Comparison of ENCODE assay signal across 12 cellular contexts in the genomic region with DNA sequence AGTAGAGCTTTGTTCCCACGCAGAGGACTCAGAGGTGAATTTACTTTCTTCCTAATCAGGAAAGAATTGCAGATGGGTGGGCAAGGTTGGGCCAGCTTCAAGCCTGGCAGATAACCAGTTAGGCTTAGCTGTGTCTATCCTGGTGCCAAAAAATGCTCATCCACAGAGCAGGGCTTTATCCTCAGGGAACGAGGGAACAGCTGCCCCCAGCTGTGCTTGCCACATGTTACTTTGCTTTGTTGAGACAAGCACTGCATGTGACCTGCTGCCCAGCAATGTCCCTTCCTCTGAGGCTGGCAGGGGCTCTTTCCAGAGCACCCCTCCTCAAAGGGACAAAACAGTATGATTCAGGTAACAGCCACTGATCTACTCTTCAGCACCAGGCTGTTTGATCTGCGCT.
A peak's percentile ranks its signal among the peaks of the same experiment; 100 is the strongest.
DNase-seq lines count a peak whose midpoint lies in the region; ATAC-seq, FAIRE-seq and TF ChIP-seq lines count a peak whose summit lies in the region.
"Had no signal": no experiment of that assay in that cellular context is flagged by ENCODE, and none has a peak within 500 bp of the region (broad histone marks: within the 10 kb centered on the region; RNA-seq: fewer than 3 reads in every experiment).

No MANE protein-coding gene starts in this region.

- H3K4me3 ChIP-seq in colonic mucosa = no peak overlapping the region
- H3K4me3 ChIP-seq in lung = no peak overlapping the region
- no peak overlapping the region for H3K4me3 ChIP-seq in tibial nerve
- H3K4me3 ChIP-seq: body of pancreas had no signal

- no peaks in the 10 kb centered on the region for H3K9me3 ChIP-seq in colonic mucosa
- no peaks in the 10 kb centered on the region for H3K9me3 ChIP-seq in lung (ENCODE audit: control insufficient read depth in 2 of 2, insufficient read depth in 1 of 2, low read length in 1 of 2)
- no peaks in the 10 kb centered on the region for H3K9me3 ChIP-seq in tibial nerve
- H3K9me3 ChIP-seq: body of pancreas had no signal

- no peak overlapping the region for H3K27ac ChIP-seq in colonic mucosa
- peak overlapping the region in 1 of 2 donors; percentile 52 for H3K27ac ChIP-seq in lung (ENCODE audit: low read depth in 1 of 2, low read length in 1 of 2)
- peak overlapping the region in 3 of 4 donors; percentile 24 to 78 (median 70) for H3K27ac ChIP-seq in tibial nerve

- WGBS in lung, 2 donors = 66 to 79% methylated on average over 3 of the region's 3 CpGs
- WGBS in tibial nerve, 2 donors = 70 to 71% methylated on average over 3 of the region's 3 CpGs

- no peak overlapping the region for H3K9ac ChIP-seq in colonic mucosa (ENCODE audit: low read depth in 2 of 2, low read length in 2 of 2)

- TF ChIP-seq CTCF in colonic mucosa (IDR thresholded peaks at IDR 0.05) (no peak), lung (IDR thresholded peaks at IDR 0.05; ENCODE audit: control extremely low read depth, extremely low read depth) (no peak), tibial nerve (IDR thresholded peaks at IDR 0.05) (no peak)

- no peaks in the 10 kb centered on the region for H3K27me3 ChIP-seq in colonic mucosa
- H3K27me3 ChIP-seq in lung (ENCODE audit: control insufficient read depth, insufficient read depth) = no peaks in the 10 kb centered on the region
- H3K27me3 ChIP-seq in tibial nerve = no peaks in the 10 kb centered on the region
- H3K27me3 ChIP-seq: body of pancreas had no signal

- H3K36me3 ChIP-seq in colonic mucosa = no peaks in the 10 kb centered on the region
- no peaks in the 10 kb centered on the region for H3K36me3 ChIP-seq in lung (ENCODE audit: control insufficient read depth in 2 of 2, insufficient read depth in 2 of 2, low read length in 2 of 2)
- no peaks in the 10 kb centered on the region for H3K36me3 ChIP-seq in tibial nerve

- no peak for TF ChIP-seq POLR2A in tibial nerve (IDR thresholded peaks at IDR 0.05)

- DNase-seq in NCI-H2171 (lab: John Stamatoyannopoulos, UW) = peak; percentile 22
- peak; percentile 61 for DNase-seq in colonic mucosa
- DNase-seq in lung (ENCODE audit: low spot score) = peak; percentile 45
- DNase-seq in tibial nerve (ENCODE audit: low spot score in 2 of 2) = no peak
- DNase-seq in RCC 7860 (ENCODE audit: low spot score) = no peak
- no peak for DNase-seq in hepatic stellate cell (ENCODE audit: low spot score)
- no peak for DNase-seq in retina
- no peak for DNase-seq in COLO829 (ENCODE audit: low spot score)
- DNase-seq: activated CD4-positive, alpha-beta T cell treated with anti-CD3 and anti-CD28 coated beads for 36 hours; NCI-H1092 treated with DMSO at 0.1 percent for 48 hours had no signal

- no peak for FAIRE-seq in RCC 7860 (lab: Jason Lieb, UNC)
- FAIRE-seq: endometrium had no signal

- ATAC-seq in lung (ENCODE audit: insufficient read depth, low FRiP score) = no peak
- ATAC-seq: activated CD4-positive, alpha-beta T cell treated with anti-CD3 and anti-CD28 coated beads for 36 hours; body of pancreas had no signal

- intact Hi-C loops in colonic mucosa (cut with DNase I) = no loop called here

- H3K4me1 ChIP-seq in colonic mucosa = no peaks in the 10 kb centered on the region
- peaks cover 0 to 7% of the 10 kb centered on the region in 2 donors for H3K4me1 ChIP-seq in lung (ENCODE audit: control insufficient read depth in 2 of 2, insufficient read depth in 2 of 2, low read length in 2 of 2)
- H3K4me1 ChIP-seq in tibial nerve = peaks cover 0 to 45% (median 11%) of the 10 kb centered on the region in 4 donors

- TF ChIP-seq EP300 in tibial nerve (IDR thresholded peaks at IDR 0.05) = no peak

Comparison
In these comparisons a context has a peak if more than half of its experiments do, and no peak if none do; other contexts are left out.
1. DNase-seq: peak in NCI-H2171 (single experiment), colonic mucosa (single experiment) and lung (single experiment); none in tibial nerve (0 of 2), RCC 7860 (single experiment), hepatic stellate cell (single experiment), retina (single experiment) and COLO829 (single experiment).